ENCODE assay signal across 15 cellular contexts in the genomic region with DNA sequence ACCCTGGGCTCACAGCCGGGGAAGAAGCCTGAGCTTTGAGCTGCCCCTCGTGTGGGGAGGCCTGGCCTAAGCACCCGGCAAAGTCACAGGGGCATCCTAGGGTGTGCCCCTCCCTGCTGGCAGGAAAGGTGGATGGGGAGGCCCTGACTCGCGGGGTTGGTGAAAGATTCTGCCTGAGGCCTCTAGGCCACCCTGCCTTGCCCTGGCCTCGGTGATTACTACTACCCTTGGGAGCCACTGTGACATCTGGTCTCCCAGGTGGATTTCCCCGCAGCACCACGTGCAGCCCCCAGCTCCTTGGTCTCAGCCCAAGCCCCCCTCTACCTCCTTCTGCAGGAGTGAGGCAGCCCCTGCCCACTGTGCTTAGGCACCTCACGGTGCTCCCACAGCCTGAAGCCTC. TPM values are rescaled to one million over a fixed set of nuclear protein-coding genes. Genes with fewer than 3 reads are reported as not detected.
DNase-seq lines count a peak whose midpoint lies in the region; ATAC-seq and TF ChIP-seq lines count a peak whose summit lies in the region.
"Had no signal": no experiment of that assay in that cellular context is flagged by ENCODE, and none has a peak within 500 bp of the region (broad histone marks: within the 10 kb centered on the region; RNA-seq: fewer than 3 reads in every experiment).

No MANE protein-coding gene starts in this region.

- H3K27ac Mint-ChIP-seq in brain = peak overlapping the region in 4 of 5 experiments; percentile 60 to 92 (median 90)
- H3K27ac Mint-ChIP-seq: CD8-positive, alpha-beta T cell had no signal

- H3K36me3 Mint-ChIP-seq in brain = peaks cover 13% of the 10 kb centered on the region
- H3K36me3 Mint-ChIP-seq: CD8-positive, alpha-beta T cell had no signal

- H4K20me1 ChIP-seq in BLaER1 treated with 17β-estradiol and CSF1 and Interleukin-3, amounts not matched to agents 10 nM and 100 nM = peaks cover 0 to 96% (median 5%) of the 10 kb centered on the region in 11 experiments; a peak in 10 of 22 replicates

- H3K4me1 ChIP-seq in BLaER1 treated with 17β-estradiol and CSF1 and Interleukin-3, amounts not matched to agents 10 nM and 100 nM = peaks cover 0 to 66% (median 42%) of the 10 kb centered on the region in 10 experiments; a peak in 17 of 20 replicates
- H3K4me1 ChIP-seq: HAP-1 had no signal

- ATAC-seq in GM18909 (IDR thresholded peaks at IDR 0.05; ENCODE audit: poor library complexity, unreplicated experiment) = no peak
- ATAC-seq: CD8-positive, alpha-beta T cell had no signal

- H3K27me3 ChIP-seq in BLaER1 treated with 17β-estradiol and CSF1 and Interleukin-3, amounts not matched to agents 10 nM and 100 nM = no peaks in the 10 kb centered on the region

- DNase-seq in NCI-H82 (lab: John Stamatoyannopoulos, UW) (peak; percentile 47), NCI-H82 treated with DMSO at 0.1 percent for 48 hours (lab: John Stamatoyannopoulos, UW; ENCODE audit: unreplicated experiment) (no peak), substantia nigra (lab: John Stamatoyannopoulos, UW) (no peak), retina (no peak)
- DNase-seq: 8988T; CD8-positive, alpha-beta T cell; COR-L47; DND-41; GDM1 had no signal

- H3K27ac ChIP-seq in BLaER1 treated with 17β-estradiol and CSF1 and Interleukin-3, amounts not matched to agents 10 nM and 100 nM = peak overlapping the region in 2 of 11 experiments; percentile 5 to 7; a peak in 1 of 22 replicates
- peak overlapping the region; percentile 67 for H3K27ac ChIP-seq in substantia nigra (ENCODE audit: low read depth, low read length, poor library complexity, severe bottlenecking)
- H3K27ac ChIP-seq: C4-2B, HL-60 had no signal

- H3K9ac ChIP-seq in BLaER1 treated with 17β-estradiol and CSF1 and Interleukin-3, amounts not matched to agents 10 nM and 100 nM = peak overlapping the region in 7 of 11 experiments; percentile 9 to 61 (median 36); a peak in 8 of 22 replicates

- TF ChIP-seq CTCF in brain (conservative IDR thresholded peaks at IDR 0.05) = no peak

- no peaks in the 10 kb centered on the region for H3K9me3 Mint-ChIP-seq in brain
- H3K9me3 Mint-ChIP-seq: CD8-positive, alpha-beta T cell had no signal

- H3K9me3 ChIP-seq in BLaER1 treated with 17β-estradiol and CSF1 and Interleukin-3, amounts not matched to agents 10 nM and 100 nM (replicated peaks in 1 of 11) = no peaks in the 10 kb centered on the region
- H3K9me3 ChIP-seq: HAP-1 had no signal

- H3K4me1 Mint-ChIP-seq in brain = peaks cover 42% of the 10 kb centered on the region

- H3K36me3 ChIP-seq in BLaER1 treated with 17β-estradiol and CSF1 and Interleukin-3, amounts not matched to agents 10 nM and 100 nM = peaks cover 0 to 32% (median 0%) of the 10 kb centered on the region in 11 experiments; a peak in 7 of 22 replicates

- peak overlapping the region in 8 of 11 experiments; percentile 7 to 69 (median 49); a peak in 13 of 22 replicates for H3K4me2 ChIP-seq in BLaER1 treated with 17β-estradiol and CSF1 and Interleukin-3, amounts not matched to agents 10 nM and 100 nM

- peaks cover 3% of the 10 kb centered on the region for H3K27me3 Mint-ChIP-seq in brain

- no peak overlapping the region for H3K4me3 Mint-ChIP-seq in brain
- H3K4me3 Mint-ChIP-seq: CD8-positive, alpha-beta T cell had no signal

- no peak overlapping the region for H3K4me3 ChIP-seq in BLaER1 treated with 17β-estradiol and CSF1 and Interleukin-3, amounts not matched to agents 10 nM and 100 nM
- H3K4me3 ChIP-seq: HAP-1 had no signal

RNA-seq across cellular contexts. Expression of a gene that starts 23.9 kb away (rescaled TPM):
- polyA plus RNA-seq in brain (ENCODE audit: insufficient read depth, low read depth, low replicate concordance) = 48.7 TPM

RNA-seq across cellular contexts. Expression of a gene that starts 47.5 kb away (rescaled TPM):
- polyA plus RNA-seq in brain (ENCODE audit: insufficient read depth, low read depth, low replicate concordance) = 4.2 TPM

RNA-seq across cellular contexts. Expression of a gene that starts 51.0 kb away (rescaled TPM):
- polyA plus RNA-seq in brain (ENCODE audit: insufficient read depth, low read depth, low replicate concordance) = 13.4 TPM
